ENCODE assay signal across 19 cellular contexts in genomic region chr1:56215771-56216170, GRCh38.
DNase-seq lines count a peak whose midpoint lies in the region; ATAC-seq, FAIRE-seq and TF ChIP-seq lines count a peak whose summit lies in the region.
"Had no signal": no experiment of that assay in that cellular context is flagged by ENCODE, and none has a peak within 500 bp of the region (broad histone marks: within the 10 kb centered on the region; RNA-seq: fewer than 3 reads in every experiment).

No MANE protein-coding gene starts in this region.

- H3K36me3 ChIP-seq in astrocyte (ENCODE audit: insufficient read depth, low read length), result no peaks in the 10 kb centered on the region
- H3K36me3 ChIP-seq: BLaER1 treated with 17β-estradiol and CSF1 and Interleukin-3, amounts not matched to agents 10 nM and 100 nM had no signal

- H3K36me3 Mint-ChIP-seq in astrocyte (ENCODE audit: low read depth, unreplicated experiment), result no peaks in the 10 kb centered on the region

- no peaks in the 10 kb centered on the region for H3K9me3 Mint-ChIP-seq in astrocyte (ENCODE audit: unreplicated experiment)
- H3K9me3 Mint-ChIP-seq: CD4-positive, alpha-beta T cell; HFFc6 had no signal

- no peaks in the 10 kb centered on the region for H4K20me1 ChIP-seq in astrocyte (ENCODE audit: insufficient read depth, low read length)
- H4K20me1 ChIP-seq: BLaER1 treated with 17β-estradiol and CSF1 and Interleukin-3, amounts not matched to agents 10 nM and 100 nM had no signal

- H3K79me2 ChIP-seq in astrocyte (ENCODE audit: insufficient read depth, low read length), result no peaks in the 10 kb centered on the region

- no peak overlapping the region for H3K27ac ChIP-seq in astrocyte (ENCODE audit: low read depth, low read length)
- H3K27ac ChIP-seq: BLaER1 treated with 17β-estradiol and CSF1 and Interleukin-3, amounts not matched to agents 10 nM and 100 nM had no signal

- H3K4me3 Mint-ChIP-seq in astrocyte (ENCODE audit: unreplicated experiment), result no peak overlapping the region
- H3K4me3 Mint-ChIP-seq: CD4-positive, alpha-beta T cell; HFFc6 had no signal

- no peak overlapping the region for H3K4me2 ChIP-seq in astrocyte (ENCODE audit: low read length)

- no peak for FAIRE-seq in astrocyte (lab: Jason Lieb, UNC)
- FAIRE-seq: GM12878, GM18507, H1, HepG2, HTR-8/SVneo had no signal

- no peaks in the 10 kb centered on the region for H3K4me1 ChIP-seq in astrocyte (ENCODE audit: insufficient read depth, low read length)

- H2AFZ ChIP-seq in astrocyte (ENCODE audit: low read depth, low read length), result no peak overlapping the region

- no peaks in the 10 kb centered on the region for H3K4me1 Mint-ChIP-seq in astrocyte (ENCODE audit: low read depth, unreplicated experiment)

- no peaks in the 10 kb centered on the region for H3K27me3 Mint-ChIP-seq in astrocyte (ENCODE audit: low read depth, unreplicated experiment)
- H3K27me3 Mint-ChIP-seq: CD4-positive, alpha-beta T cell had no signal

- no peak overlapping the region for H3K9ac ChIP-seq in astrocyte (ENCODE audit: low read length)
- H3K9ac ChIP-seq: BLaER1 treated with 17β-estradiol and CSF1 and Interleukin-3, amounts not matched to agents 10 nM and 100 nM had no signal

- H3K27ac Mint-ChIP-seq in astrocyte (ENCODE audit: unreplicated experiment), result no peak overlapping the region
- H3K27ac Mint-ChIP-seq: CD4-positive, alpha-beta T cell; HFFc6 had no signal

- H3K9me3 ChIP-seq in astrocyte (ENCODE audit: insufficient read depth, low read depth, low read length), result no peaks in the 10 kb centered on the region
- H3K9me3 ChIP-seq: BLaER1 treated with 17β-estradiol and CSF1 and Interleukin-3, amounts not matched to agents 10 nM and 100 nM had no signal

- no peaks in the 10 kb centered on the region for H3K27me3 ChIP-seq in astrocyte (ENCODE audit: insufficient read depth, low read length)

- H3K4me3 ChIP-seq in astrocyte (ENCODE audit: insufficient read depth, low read depth, low read length), result no peak overlapping the region
- no peak overlapping the region for H3K4me3 ChIP-seq in fibroblast of pulmonary artery (replicated peaks; ENCODE audit: low read depth, low read length)
- H3K4me3 ChIP-seq: BLaER1 treated with 17β-estradiol and CSF1 and Interleukin-3, amounts not matched to agents 10 nM and 100 nM; GM12878 had no signal

- TF ChIP-seq CTCF in astrocyte (IDR thresholded peaks at IDR 0.05; ENCODE audit: insufficient read depth, low read depth, low read length), result no peak
- no peak for TF ChIP-seq CTCF in fibroblast of pulmonary artery (IDR thresholded peaks at IDR 0.05; ENCODE audit: low read length, missing control alignments)

- DNase-seq in Daoy (ENCODE audit: low read depth) (peak; percentile 3), astrocyte (ENCODE audit: low read depth) (peak; percentile 10), fibroblast of pulmonary artery (ENCODE audit: low read depth) (peak; percentile 10), superior temporal gyrus (ENCODE audit: extremely low spot score) (peak; percentile 10), H4 (ENCODE audit: low spot score) (no peak), left ventricle myocardium superior (no peak)
- DNase-seq: 8988T; Calu3; CD4-positive, alpha-beta T cell; DMS 273 treated with DMSO at 0.1 percent for 48 hours; HCEC 1CT; HFFc6 had no signal

- no peak for ATAC-seq in HG03521 (IDR thresholded peaks at IDR 0.05; ENCODE audit: unreplicated experiment)
- ATAC-seq in left ventricle myocardium superior, result no peak
- ATAC-seq: GM12878, HepG2 had no signal

- intact Hi-C loops in left ventricle myocardium superior (cut with micrococcal nuclease), result no loop called here

Comparison
In these comparisons a context has a peak if more than half of its experiments do, and no peak if none do; other contexts are left out.
1. DNase-seq: peak in Daoy (single experiment), astrocyte (single experiment), fibroblast of pulmonary artery (single experiment) and superior temporal gyrus (single experiment); none in H4 (single experiment) and left ventricle myocardium superior (single experiment).